Comparison of ENCODE assay signal across 9 cellular contexts in genomic region chrX:53421125-53421524, GRCh38. TPM values are rescaled to one million over a fixed set of nuclear protein-coding genes. Genes with fewer than 3 reads are reported as not detected.
DNase-seq lines count a peak whose midpoint lies in the region; ATAC-seq and TF ChIP-seq lines count a peak whose summit lies in the region.
"Had no signal": no experiment of that assay in that cellular context is flagged by ENCODE, and none has a peak within 500 bp of the region (broad histone marks: within the 10 kb centered on the region; RNA-seq: fewer than 3 reads in every experiment).

No MANE protein-coding gene starts in this region.

- no peak overlapping the region for H2BK20ac ChIP-seq in IMR-90 (ENCODE audit: low read depth, low read length)

- H2BK15ac ChIP-seq in IMR-90 (ENCODE audit: low read depth, low read length), result no peak overlapping the region

- H3K9me3 ChIP-seq in BLaER1 (no peaks in the 10 kb centered on the region), IMR-90 (ENCODE audit: control insufficient read depth, insufficient read depth, low read length) (no peaks in the 10 kb centered on the region), mammary epithelial cell (replicated peaks; ENCODE audit: insufficient read depth, low read length) (no peaks in the 10 kb centered on the region), muscle layer of duodenum (ENCODE audit: control insufficient read depth in 1 of 2, low read length in 2 of 2) (no peaks in the 10 kb centered on the region)

- WGBS in IMR-90 (ENCODE audit: extremely low coverage in 2 of 2, insufficient read length in 1 of 2), 2 experiments, result no CpG with 5 or more reads among the region's 2 CpGs
- 29% methylated on average over 2 of the region's 2 CpGs for WGBS in mammary epithelial cell (ENCODE audit: low coverage, missing lambda C conversion rate)

- TF ChIP-seq CTCF in IMR-90 (conservative IDR thresholded peaks at IDR 0.05; ENCODE audit: low read depth, low read length) (no peak), mammary epithelial cell (conservative IDR thresholded peaks at IDR 0.05 in 1 of 2, IDR thresholded peaks at IDR 0.05 in 1 of 2; ENCODE audit: extremely low read depth in 1 of 2, insufficient read depth in 1 of 2, low read depth in 1 of 2, low read length in 2 of 2) (no peak)

- H2BK120ac ChIP-seq in IMR-90 (ENCODE audit: low read depth, low read length), result no peak overlapping the region

- TF ChIP-seq RAD21 in IMR-90 (IDR thresholded peaks at IDR 0.05; ENCODE audit: low read length), result no peak

- H3K27me3 ChIP-seq in BLaER1, result peaks cover 45% of the 10 kb centered on the region
- no peaks in the 10 kb centered on the region for H3K27me3 ChIP-seq in IMR-90 (ENCODE audit: control insufficient read depth, insufficient read depth, low read length)
- H3K27me3 ChIP-seq in mammary epithelial cell (ENCODE audit: insufficient read depth, low read length), result no peaks in the 10 kb centered on the region
- no peaks in the 10 kb centered on the region for H3K27me3 ChIP-seq in muscle layer of duodenum (ENCODE audit: low read depth, low read length)

- DNase-seq in IMR-90 (no peak), mammary epithelial cell (no peak), COLO829 (ENCODE audit: low spot score) (no peak), KG1 (lab: John Stamatoyannopoulos, UW) (no peak), KBM-7 (no peak), DMS79 (lab: John Stamatoyannopoulos, UW) (no peak)
- DNase-seq: posterior cingulate gyrus had no signal

- peak overlapping the region; percentile 96; the same call in 1 of the 2 replicates for H3K27ac ChIP-seq in BLaER1
- no peak overlapping the region for H3K27ac ChIP-seq in IMR-90 (ENCODE audit: insufficient read depth, low read length)
- H3K27ac ChIP-seq in mammary epithelial cell (ENCODE audit: insufficient read depth, low read depth, low read length), result peak overlapping the region; percentile 92
- H3K27ac ChIP-seq in muscle layer of duodenum (ENCODE audit: low read length), result no peak overlapping the region

- intact Hi-C loops in IMR-90 (cut with micrococcal nuclease), result no loop called here
- intact Hi-C loops in mammary epithelial cell (cut with micrococcal nuclease), result no loop called here

- H3K79me1 ChIP-seq in IMR-90 (ENCODE audit: low read depth in 1 of 2, low read length in 2 of 2), result peaks cover 11 to 16% of the 10 kb centered on the region in 2 experiments; a peak in 3 of 4 replicates

- in situ Hi-C loops in IMR-90 (cut with MboI; ENCODE audit: low sequenced_read_pairs), result no loop called here
- in situ Hi-C loops in mammary epithelial cell (cut with MboI; ENCODE audit: low sequenced_read_pairs in 2 of 2), result no loop called here
- in situ Hi-C loops in KBM-7 (cut with MboI; ENCODE audit: low pct_unique_long_range_greater_than_20kb, low sequenced_read_pairs), result no loop called here

- no peak overlapping the region for H3K56ac ChIP-seq in IMR-90 (ENCODE audit: extremely low read depth, insufficient read depth, low read length)

- BruUV-seq in IMR-90 (replicated peaks; lab: Mats Ljungman, UMichigan) (TSS peak; percentile 30), mammary epithelial cell (replicated peaks; lab: Mats Ljungman, UMichigan) (no TSS peak)

- no peak for TF ChIP-seq POLR2A in IMR-90 (IDR thresholded peaks at IDR 0.05; ENCODE audit: low read depth, low read length)

- peaks cover 61% of the 10 kb centered on the region for H4K20me1 ChIP-seq in BLaER1
- H4K20me1 ChIP-seq in IMR-90 (ENCODE audit: insufficient read depth, low read length), result peaks cover 28% of the 10 kb centered on the region
- no peaks in the 10 kb centered on the region for H4K20me1 ChIP-seq in mammary epithelial cell (ENCODE audit: insufficient read depth, low read length)

- CTCF ChIA-PET in IMR-90 (lab: Yijun Ruan, JAX) (no interaction called here), mammary epithelial cell (lab: Charles Lee; ENCODE audit: low non-redundant PET) (no interaction called here)

- H3K79me2 ChIP-seq in mammary epithelial cell (ENCODE audit: insufficient read depth, low read length), result peaks cover 57% of the 10 kb centered on the region

- POLR2A ChIA-PET in IMR-90 (lab: Charles Lee; ENCODE audit: unreplicated experiment), result no interaction called here

- H3K4ac ChIP-seq in IMR-90 (ENCODE audit: low read depth, low read length), result no peak overlapping the region

- no peak overlapping the region for H3K18ac ChIP-seq in IMR-90 (ENCODE audit: low read depth, low read length)

- no peak overlapping the region for H2BK5ac ChIP-seq in IMR-90 (ENCODE audit: low read depth, low read length, poor library complexity, severe bottlenecking)

- no peak overlapping the region for H4K5ac ChIP-seq in IMR-90 (ENCODE audit: low read depth, low read length)

- H3K4me1 ChIP-seq in BLaER1, result peaks cover 17% of the 10 kb centered on the region
- H3K4me1 ChIP-seq in IMR-90 (ENCODE audit: control insufficient read depth, insufficient read depth, low read length), result peaks cover 5% of the 10 kb centered on the region
- H3K4me1 ChIP-seq in mammary epithelial cell (ENCODE audit: insufficient read depth, low read length), result peaks cover 19% of the 10 kb centered on the region
- H3K4me1 ChIP-seq in muscle layer of duodenum (ENCODE audit: control insufficient read depth in 1 of 2, insufficient read depth in 2 of 2, low read length in 2 of 2), result peaks cover 0 to 14% of the 10 kb centered on the region in 2 donors

- H3K9me1 ChIP-seq in IMR-90 (ENCODE audit: insufficient read depth, low read length), result peaks cover 2% of the 10 kb centered on the region; the same call in 1 of the 2 replicates

- H3K4me2 ChIP-seq in BLaER1, result peak overlapping the region; percentile 82
- H3K4me2 ChIP-seq in IMR-90 (ENCODE audit: low read depth, low read length), result peak overlapping the region; percentile 90
- peak overlapping the region; percentile 93 for H3K4me2 ChIP-seq in mammary epithelial cell (ENCODE audit: insufficient read depth, low read depth, low read length)

- peak overlapping the region; percentile 20; the same call in 1 of the 2 replicates for H3K23ac ChIP-seq in IMR-90 (ENCODE audit: low read depth, low read length)

- H3K9ac ChIP-seq in BLaER1 (peak overlapping the region; percentile 94), IMR-90 (ENCODE audit: low read depth, low read length) (peak overlapping the region; percentile 82; the same call in 1 of the 2 replicates), mammary epithelial cell (ENCODE audit: insufficient read depth, low read length) (peak overlapping the region; percentile 88)

- no peak overlapping the region for H3K14ac ChIP-seq in IMR-90 (replicated peaks; ENCODE audit: low read depth, low read length)

- no peak overlapping the region for H2AK5ac ChIP-seq in IMR-90 (ENCODE audit: low read depth, low read length)

- dilution Hi-C loops in IMR-90 (cut with HindIII; ENCODE audit: low sequenced_read_pairs, unreplicated experiment) (no loop called here), mammary epithelial cell (cut with HindIII; ENCODE audit: low sequenced_read_pairs) (no loop called here)

- H2AK9ac ChIP-seq in IMR-90 (replicated peaks; ENCODE audit: low read depth, low read length, poor library complexity), result no peak overlapping the region

- H3K4me3 ChIP-seq in BLaER1, result peak overlapping the region; percentile 74
- peak overlapping the region; percentile 71; the same call in 1 of the 2 replicates for H3K4me3 ChIP-seq in IMR-90 (ENCODE audit: insufficient read depth, low read depth, low read length)
- peak overlapping the region; percentile 79 to 87 (median 87) for H3K4me3 ChIP-seq in mammary epithelial cell (replicated peaks in 1 of 3; ENCODE audit: insufficient read depth in 1 of 3, low read depth in 2 of 3, low read length in 3 of 3)
- H3K4me3 ChIP-seq in muscle layer of duodenum (ENCODE audit: low read depth in 1 of 2, low read length in 2 of 2), result peak overlapping the region; percentile 63 to 64

- no peak overlapping the region for H4K8ac ChIP-seq in IMR-90 (ENCODE audit: low read depth in 2 of 2, low read length in 2 of 2)

- peaks cover 9% of the 10 kb centered on the region; the same call in 1 of the 2 replicates for H3K36me3 ChIP-seq in BLaER1
- H3K36me3 ChIP-seq in IMR-90 (ENCODE audit: control insufficient read depth, insufficient read depth, low read length), result no peaks in the 10 kb centered on the region
- H3K36me3 ChIP-seq in mammary epithelial cell (ENCODE audit: insufficient read depth, low read length), result peaks cover 2% of the 10 kb centered on the region
- no peaks in the 10 kb centered on the region for H3K36me3 ChIP-seq in muscle layer of duodenum (ENCODE audit: control insufficient read depth in 1 of 2, insufficient read depth in 2 of 2, low read length in 2 of 2)

- H2AFZ ChIP-seq in IMR-90 (replicated peaks; ENCODE audit: low read length, poor library complexity), result no peak overlapping the region
- H2AFZ ChIP-seq in mammary epithelial cell (ENCODE audit: low read depth, low read length), result no peak overlapping the region

- ATAC-seq in IMR-90 (ENCODE audit: low read depth), result no peak

- no peak overlapping the region for H4K91ac ChIP-seq in IMR-90 (ENCODE audit: insufficient read depth, low read depth, low read length)

TF ChIP-seq in IMR-90, 13 proteins besides CTCF, POLR2A, EP300 and RAD21 (continues in another document):
- TF ChIP-seq FOS (IDR thresholded peaks at IDR 0.05; ENCODE audit: low read depth, low read length) (no peak), MAFK (IDR thresholded peaks at IDR 0.05; ENCODE audit: low read depth, low read length) (no peak), BHLHE40 (IDR thresholded peaks at IDR 0.05; ENCODE audit: low read depth, low read length) (no peak), MXI1 (IDR thresholded peaks at IDR 0.05; ENCODE audit: borderline replicate concordance, low read depth, low read length) (no peak), SMC3 (IDR thresholded peaks at IDR 0.05; ENCODE audit: low read depth, low read length) (no peak), MAZ (IDR thresholded peaks at IDR 0.05; ENCODE audit: borderline replicate concordance, low read depth, low read length) (no peak)

RNA-seq across cellular contexts. Expression of gene SMC1A, which starts 1.3 kb away (rescaled TPM):
- total RNA-seq in IMR-90 (2012; rRNA removed) (41.0 and 43.0 TPM in 2 replicates), mammary epithelial cell (10 to 100 TPM; 19.7 to 66.0 TPM)
- polyA plus RNA-seq in IMR-90 (2012; rRNA removed) (34.3 and 35.8 TPM in 2 replicates), mammary epithelial cell (43.5 TPM)
- 8.7 and 25.6 TPM in 2 replicates for polyA plus RNA-seq in IMR-90 (2012; cell fraction: cytosol; rRNA removed)
- 11.1 and 37.4 TPM in 2 replicates for polyA plus RNA-seq in IMR-90 (2012; cell fraction: nucleus; rRNA removed; ENCODE audit: low replicate concordance)
- 116 TPM for polyA minus RNA-seq in mammary epithelial cell

RNA-seq across cellular contexts. Expression of gene RIBC1, which starts 1.5 kb away (rescaled TPM):
- total RNA-seq in IMR-90 (2012; rRNA removed) (0.36 and 0.83 TPM in 2 replicates), mammary epithelial cell (1 to 10 TPM; 1.0 to 1.2 TPM)
- polyA plus RNA-seq in IMR-90 (2012; rRNA removed) (0.31 and 0.39 TPM in 2 replicates), mammary epithelial cell (0.23 TPM)
- polyA plus RNA-seq in IMR-90 (2012; cell fraction: cytosol; rRNA removed), result 0.14 and 0.30 TPM in 2 replicates
- polyA plus RNA-seq in IMR-90 (2012; cell fraction: nucleus; rRNA removed; ENCODE audit: low replicate concordance), result 0.27 and 0.62 TPM in 2 replicates
- polyA minus RNA-seq in mammary epithelial cell, result not detected

RNA-seq across cellular contexts. Expression of gene HSD17B10, which starts 13.0 kb away (rescaled TPM):
- total RNA-seq in IMR-90 (2012; rRNA removed) (80.5 and 99.8 TPM in 2 replicates), mammary epithelial cell (10 to 100 TPM; 71.7 to 74.6 TPM)
- polyA plus RNA-seq in IMR-90 (2012; rRNA removed) (118 and 125 TPM in 2 replicates), mammary epithelial cell (140 TPM)
- 142 and 162 TPM in 2 replicates for polyA plus RNA-seq in IMR-90 (2012; cell fraction: cytosol; rRNA removed)
- polyA plus RNA-seq in IMR-90 (2012; cell fraction: nucleus; rRNA removed; ENCODE audit: low replicate concordance), result 53.3 and 65.7 TPM in 2 replicates
- 82.7 TPM for polyA minus RNA-seq in mammary epithelial cell

Comparison
In these comparisons a context has a peak if more than half of its experiments do, and no peak if none do; other contexts are left out.
1. H3K27ac ChIP-seq: peak in BLaER1 (single experiment) and mammary epithelial cell (single experiment); none in IMR-90 (single experiment) and muscle layer of duodenum (single experiment).
2. Peak in every context shown above with its lines, with median percentiles within 50 percentile points of each other: H3K4me2 ChIP-seq, H3K4me3 ChIP-seq and H3K9ac ChIP-seq.